ENCODE assay signal across 3 cellular contexts in the genomic region with DNA sequence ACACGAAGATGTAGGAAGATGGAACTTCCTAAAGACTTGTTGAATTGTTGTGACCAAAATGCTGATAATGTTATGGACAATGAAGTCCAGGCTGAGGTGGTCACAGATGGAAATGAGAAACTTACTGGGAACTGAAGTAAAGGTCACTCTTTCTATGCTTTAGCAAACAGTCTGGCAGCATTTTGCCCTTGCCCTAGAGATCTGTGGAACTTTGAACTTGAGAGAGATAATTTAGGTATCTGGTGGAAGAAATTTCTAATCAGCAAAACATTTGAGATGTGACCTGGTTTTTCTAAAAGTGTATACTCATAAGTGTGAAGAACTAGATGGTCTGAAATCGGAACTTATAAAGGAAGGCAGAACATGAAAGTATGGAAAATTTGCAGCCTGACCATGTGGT.
TF ChIP-seq lines count a peak whose summit lies in the region.

No MANE protein-coding gene starts in this region.

TF ChIP-seq in liver, 16 proteins besides CTCF, POLR2A, EP300 and RAD21:
- TF ChIP-seq YY1 (IDR thresholded peaks at IDR 0.05) (no peak), RXRA (IDR thresholded peaks at IDR 0.05) (peak in 1 of 2 donors; percentile 41), HNF4A (conservative IDR thresholded peaks at IDR 0.05) (peak; percentile 24 to 69)

TF ChIP-seq in HepG2, 621 proteins besides CTCF, POLR2A, EP300 and RAD21:
- TF ChIP-seq HOXA3 (CRISPR knock-in tag; IDR thresholded peaks at IDR 0.05) (no peak), HOXA5 (CRISPR knock-in tag; IDR thresholded peaks at IDR 0.05) (no peak), RXRA (CRISPR knock-in tag; IDR thresholded peaks at IDR 0.05) (no peak), RBFOX2 (IDR thresholded peaks at IDR 0.05; ENCODE audit: low read depth, low read length) (no peak), EED (CRISPR knock-in tag; IDR thresholded peaks at IDR 0.05) (no peak), MED8 (CRISPR knock-in tag; IDR thresholded peaks at IDR 0.05; ENCODE audit: insufficient replicate concordance) (no peak), REXO4 (CRISPR knock-in tag; IDR thresholded peaks at IDR 0.05; ENCODE audit: borderline replicate concordance) (no peak), ELF4 (CRISPR knock-in tag; IDR thresholded peaks at IDR 0.05; ENCODE audit: borderline replicate concordance) (no peak), ZSCAN31 (CRISPR knock-in tag; IDR thresholded peaks at IDR 0.05; ENCODE audit: low read depth) (no peak), SMAD9 (CRISPR knock-in tag; IDR thresholded peaks at IDR 0.05) (no peak), YEATS2 (CRISPR knock-in tag; IDR thresholded peaks at IDR 0.05; ENCODE audit: borderline replicate concordance) (no peak), MIXL1 (CRISPR knock-in tag; IDR thresholded peaks at IDR 0.05) (no peak)
- TF ChIP-seq, protein P1, sequence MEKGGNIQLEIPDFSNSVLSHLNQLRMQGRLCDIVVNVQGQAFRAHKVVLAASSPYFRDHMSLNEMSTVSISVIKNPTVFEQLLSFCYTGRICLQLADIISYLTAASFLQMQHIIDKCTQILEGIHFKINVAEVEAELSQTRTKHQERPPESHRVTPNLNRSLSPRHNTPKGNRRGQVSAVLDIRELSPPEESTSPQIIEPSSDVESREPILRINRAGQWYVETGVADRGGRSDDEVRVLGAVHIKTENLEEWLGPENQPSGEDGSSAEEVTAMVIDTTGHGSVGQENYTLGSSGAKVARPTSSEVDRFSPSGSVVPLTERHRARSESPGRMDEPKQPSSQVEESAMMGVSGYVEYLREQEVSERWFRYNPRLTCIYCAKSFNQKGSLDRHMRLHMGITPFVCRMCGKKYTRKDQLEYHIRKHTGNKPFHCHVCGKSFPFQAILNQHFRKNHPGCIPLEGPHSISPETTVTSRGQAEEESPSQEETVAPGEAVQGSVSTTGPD (CRISPR knock-in tag; IDR thresholded peaks at IDR 0.05) = no peak
- TF ChIP-seq, protein P2, sequence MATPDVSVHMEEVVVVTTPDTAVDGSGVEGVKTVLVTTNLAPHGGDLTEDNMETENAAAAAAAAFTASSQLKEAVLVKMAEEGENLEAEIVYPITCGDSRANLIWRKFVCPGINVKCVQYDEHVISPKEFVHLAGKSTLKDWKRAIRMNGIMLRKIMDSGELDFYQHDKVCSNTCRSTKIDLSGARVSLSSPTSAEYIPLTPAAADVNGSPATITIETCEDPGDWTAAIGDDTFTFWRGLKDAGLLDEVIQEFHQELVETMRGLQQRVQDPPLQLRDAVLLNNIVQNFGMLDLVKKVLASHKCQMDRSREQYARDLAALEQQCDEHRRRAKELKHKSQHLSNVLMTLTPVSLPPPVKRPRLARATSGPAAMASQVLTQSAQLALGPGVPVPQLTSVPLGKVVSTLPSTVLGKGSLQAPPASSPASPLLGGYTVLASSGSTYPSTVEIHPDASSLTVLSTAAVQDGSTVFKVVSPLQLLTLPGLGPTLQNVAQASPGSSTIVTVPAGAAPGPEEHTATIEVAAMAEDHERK (CRISPR knock-in tag; IDR thresholded peaks at IDR 0.05; ENCODE audit: low read depth) = no peak
TF ChIP-seq in HepG2: peak in this region for 0.

TF ChIP-seq in GM23338, 12 proteins besides CTCF, POLR2A, EP300 and RAD21:
- no peak for TF ChIP-seq EZH2 (IDR thresholded peaks at IDR 0.05; ENCODE audit: low read depth, unreplicated experiment)
- TF ChIP-seq, protein P3, sequence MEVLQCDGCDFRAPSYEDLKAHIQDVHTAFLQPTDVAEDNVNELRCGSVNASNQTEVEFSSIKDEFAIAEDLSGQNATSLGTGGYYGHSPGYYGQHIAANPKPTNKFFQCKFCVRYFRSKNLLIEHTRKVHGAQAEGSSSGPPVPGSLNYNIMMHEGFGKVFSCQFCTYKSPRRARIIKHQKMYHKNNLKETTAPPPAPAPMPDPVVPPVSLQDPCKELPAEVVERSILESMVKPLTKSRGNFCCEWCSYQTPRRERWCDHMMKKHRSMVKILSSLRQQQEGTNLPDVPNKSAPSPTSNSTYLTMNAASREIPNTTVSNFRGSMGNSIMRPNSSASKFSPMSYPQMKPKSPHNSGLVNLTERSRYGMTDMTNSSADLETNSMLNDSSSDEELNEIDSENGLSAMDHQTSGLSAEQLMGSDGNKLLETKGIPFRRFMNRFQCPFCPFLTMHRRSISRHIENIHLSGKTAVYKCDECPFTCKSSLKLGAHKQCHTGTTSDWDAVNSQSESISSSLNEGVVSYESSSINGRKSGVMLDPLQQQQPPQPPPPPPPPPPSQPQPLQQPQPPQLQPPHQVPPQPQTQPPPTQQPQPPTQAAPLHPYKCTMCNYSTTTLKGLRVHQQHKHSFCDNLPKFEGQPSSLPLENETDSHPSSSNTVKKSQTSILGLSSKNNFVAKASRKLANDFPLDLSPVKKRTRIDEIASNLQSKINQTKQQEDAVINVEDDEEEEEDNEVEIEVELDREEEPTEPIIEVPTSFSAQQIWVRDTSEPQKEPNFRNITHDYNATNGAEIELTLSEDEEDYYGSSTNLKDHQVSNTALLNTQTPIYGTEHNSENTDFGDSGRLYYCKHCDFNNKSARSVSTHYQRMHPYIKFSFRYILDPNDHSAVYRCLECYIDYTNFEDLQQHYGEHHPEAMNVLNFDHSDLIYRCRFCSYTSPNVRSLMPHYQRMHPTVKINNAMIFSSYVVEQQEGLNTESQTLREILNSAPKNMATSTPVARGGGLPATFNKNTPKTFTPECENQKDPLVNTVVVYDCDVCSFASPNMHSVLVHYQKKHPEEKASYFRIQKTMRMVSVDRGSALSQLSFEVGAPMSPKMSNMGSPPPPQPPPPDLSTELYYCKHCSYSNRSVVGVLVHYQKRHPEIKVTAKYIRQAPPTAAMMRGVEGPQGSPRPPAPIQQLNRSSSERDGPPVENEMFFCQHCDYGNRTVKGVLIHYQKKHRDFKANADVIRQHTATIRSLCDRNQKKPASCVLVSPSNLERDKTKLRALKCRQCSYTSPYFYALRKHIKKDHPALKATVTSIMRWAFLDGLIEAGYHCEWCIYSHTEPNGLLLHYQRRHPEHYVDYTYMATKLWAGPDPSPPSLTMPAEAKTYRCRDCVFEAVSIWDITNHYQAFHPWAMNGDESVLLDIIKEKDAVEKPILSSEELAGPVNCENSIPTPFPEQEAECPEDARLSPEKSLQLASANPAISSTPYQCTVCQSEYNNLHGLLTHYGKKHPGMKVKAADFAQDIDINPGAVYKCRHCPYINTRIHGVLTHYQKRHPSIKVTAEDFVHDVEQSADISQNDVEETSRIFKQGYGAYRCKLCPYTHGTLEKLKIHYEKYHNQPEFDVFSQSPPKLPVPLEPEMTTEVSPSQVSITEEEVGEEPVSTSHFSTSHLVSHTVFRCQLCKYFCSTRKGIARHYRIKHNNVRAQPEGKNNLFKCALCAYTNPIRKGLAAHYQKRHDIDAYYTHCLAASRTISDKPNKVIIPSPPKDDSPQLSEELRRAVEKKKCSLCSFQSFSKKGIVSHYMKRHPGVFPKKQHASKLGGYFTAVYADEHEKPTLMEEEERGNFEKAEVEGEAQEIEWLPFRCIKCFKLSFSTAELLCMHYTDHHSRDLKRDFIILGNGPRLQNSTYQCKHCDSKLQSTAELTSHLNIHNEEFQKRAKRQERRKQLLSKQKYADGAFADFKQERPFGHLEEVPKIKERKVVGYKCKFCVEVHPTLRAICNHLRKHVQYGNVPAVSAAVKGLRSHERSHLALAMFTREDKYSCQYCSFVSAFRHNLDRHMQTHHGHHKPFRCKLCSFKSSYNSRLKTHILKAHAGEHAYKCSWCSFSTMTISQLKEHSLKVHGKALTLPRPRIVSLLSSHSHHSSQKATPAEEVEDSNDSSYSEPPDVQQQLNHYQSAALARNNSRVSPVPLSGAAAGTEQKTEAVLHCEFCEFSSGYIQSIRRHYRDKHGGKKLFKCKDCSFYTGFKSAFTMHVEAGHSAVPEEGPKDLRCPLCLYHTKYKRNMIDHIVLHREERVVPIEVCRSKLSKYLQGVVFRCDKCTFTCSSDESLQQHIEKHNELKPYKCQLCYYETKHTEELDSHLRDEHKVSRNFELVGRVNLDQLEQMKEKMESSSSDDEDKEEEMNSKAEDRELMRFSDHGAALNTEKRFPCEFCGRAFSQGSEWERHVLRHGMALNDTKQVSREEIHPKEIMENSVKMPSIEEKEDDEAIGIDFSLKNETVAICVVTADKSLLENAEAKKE (CRISPR knock-in tag; IDR thresholded peaks at IDR 0.05) = no peak
TF ChIP-seq in GM23338: peak in this region for 0.
